Comparison of ENCODE assay signal across 8 cellular contexts in genomic region chr2:20822535-20823490, GRCh38. TPM values are rescaled to one million over a fixed set of nuclear protein-coding genes. Genes with fewer than 3 reads are reported as not detected.
A peak's percentile ranks its signal among the peaks of the same experiment; 100 is the strongest.
DNase-seq lines count a peak whose midpoint lies in the region; ATAC-seq and TF ChIP-seq lines count a peak whose summit lies in the region.

TSS of gene LDAH (minus strand) at chr2:20823101. CDS start at chr2:20801463, 21,638 bp downstream.

- peak within 1 kb of the TSS; percentile 97 for H2AFZ ChIP-seq in hepatocyte

- H3K4me3 ChIP-seq in astrocyte of the cerebellum (ENCODE audit: low read depth, low read length) (peak within 1 kb of the TSS; percentile 95), hepatocyte (peak within 1 kb of the TSS; percentile 84), aorta (ENCODE audit: low read length in 2 of 2) (peak within 1 kb of the TSS; percentile 50 to 65)

- no peaks in the 10 kb centered on the region for H3K36me3 ChIP-seq in hepatocyte (replicated peaks; ENCODE audit: insufficient read depth, low read depth)
- no peaks in the 10 kb centered on the region for H3K36me3 ChIP-seq in aorta (ENCODE audit: control insufficient read depth in 1 of 2, insufficient read depth in 2 of 2, low read length in 1 of 2)

- H3K4me2 ChIP-seq in hepatocyte, result peak within 1 kb of the TSS; percentile 76

- TF ChIP-seq CTCF in astrocyte of the cerebellum (IDR thresholded peaks at IDR 0.05; ENCODE audit: low read depth, low read length, missing control alignments), result no peak
- no peak for TF ChIP-seq CTCF in hepatocyte (IDR thresholded peaks at IDR 0.05; ENCODE audit: poor library complexity)

- in situ Hi-C loops in astrocyte of the cerebellum (cut with HindIII; ENCODE audit: low sequenced_read_pairs), result no loop called here

- H3K27ac ChIP-seq in hepatocyte, result peak within 1 kb of the TSS; percentile 99
- H3K27ac ChIP-seq in aorta (ENCODE audit: low read depth in 1 of 2, low read length in 2 of 2), result peak within 1 kb of the TSS; percentile 10 to 82

- 2% methylated on average over 46 of the region's 46 CpGs for WGBS in hepatocyte (ENCODE audit: low lambda C conversion rate, missing lambda C conversion rate)
- 1% methylated on average over 46 of the region's 46 CpGs for WGBS in aorta, 2 donors

- H3K9me3 ChIP-seq in hepatocyte (ENCODE audit: low read depth), result no peaks in the 10 kb centered on the region
- H3K9me3 ChIP-seq in aorta (ENCODE audit: control insufficient read depth, low read length), result no peaks in the 10 kb centered on the region

- DNase-seq in NCI-H1930 (lab: John Stamatoyannopoulos, UW), result peak; percentile 81 to 89
- DNase-seq in T-helper 9 cell, result peak; percentile 76
- DNase-seq in astrocyte of the cerebellum (ENCODE audit: low read depth), result peak; percentile 80
- DNase-seq in hepatocyte (ENCODE audit: low spot score), result peak; percentile 97
- peak; percentile 66 for DNase-seq in renal cortical epithelial cell (ENCODE audit: low read depth)
- DNase-seq in aorta, result peak; percentile 93 to 98

- H3K4me1 ChIP-seq in hepatocyte (ENCODE audit: insufficient read depth), result peaks cover 4% of the 10 kb centered on the region
- peaks cover 0 to 2% of the 10 kb centered on the region in 2 donors for H3K4me1 ChIP-seq in aorta (ENCODE audit: control insufficient read depth in 1 of 2, insufficient read depth in 2 of 2, low read length in 2 of 2)

- peaks cover 25% of the 10 kb centered on the region for H3K79me2 ChIP-seq in hepatocyte

- H3K27me3 ChIP-seq in hepatocyte (no peaks in the 10 kb centered on the region), aorta (ENCODE audit: control insufficient read depth in 1 of 2, insufficient read depth in 2 of 2, low read length in 1 of 2) (no peaks in the 10 kb centered on the region)

- ATAC-seq in GM18505 (IDR thresholded peaks at IDR 0.05; ENCODE audit: unreplicated experiment) (peak; percentile 91), HG02970 (IDR thresholded peaks at IDR 0.05; ENCODE audit: low FRiP score, unreplicated experiment) (peak; percentile 95), aorta (ENCODE audit: low FRiP score) (peak; percentile 97)

- H4K20me1 ChIP-seq in hepatocyte (ENCODE audit: insufficient read depth, poor library complexity, severe bottlenecking), result no peaks in the 10 kb centered on the region

- peak; percentile 89 for TF ChIP-seq POLR2A in GM18505 (IDR thresholded peaks at IDR 0.05; ENCODE audit: borderline replicate concordance, extremely low read depth, insufficient read depth, insufficient read length)

- intact Hi-C loops in aorta (cut with DNase I), result loop anchor here in 1 of 2 donors (5.0 to 10.0 kb wide), 3 partner anchors 36 to 146 kb away; no protein-coding TSS in a partner anchor

- no peaks in the 10 kb centered on the region for H3K9me2 ChIP-seq in hepatocyte (replicated peaks; ENCODE audit: insufficient read depth)

RNA-seq across cellular contexts. Expression of gene LDAH, which starts in this region (rescaled TPM):
- total RNA-seq in hepatocyte, result 27.8 and 30.1 TPM in 2 replicates
- polyA plus RNA-seq in hepatocyte, result 15.2 and 16.9 TPM in 2 replicates
- 26.4 and 28.2 TPM in 2 replicates for total RNA-seq in renal cortical epithelial cell
- 10 to 100 TPM; 13.0 to 18.3 TPM for total RNA-seq in aorta
- polyA plus RNA-seq in aorta, result 1 to 10 TPM; 6.5 to 7.5 TPM

Comparison
In these comparisons a context has a peak if more than half of its experiments do, and no peak if none do; other contexts are left out.
1. Peak in every context shown above with its lines: DNase-seq, ATAC-seq, H3K4me3 ChIP-seq and H3K27ac ChIP-seq.